Comparison of ENCODE assay signal across 28 cellular contexts in the genomic region with DNA sequence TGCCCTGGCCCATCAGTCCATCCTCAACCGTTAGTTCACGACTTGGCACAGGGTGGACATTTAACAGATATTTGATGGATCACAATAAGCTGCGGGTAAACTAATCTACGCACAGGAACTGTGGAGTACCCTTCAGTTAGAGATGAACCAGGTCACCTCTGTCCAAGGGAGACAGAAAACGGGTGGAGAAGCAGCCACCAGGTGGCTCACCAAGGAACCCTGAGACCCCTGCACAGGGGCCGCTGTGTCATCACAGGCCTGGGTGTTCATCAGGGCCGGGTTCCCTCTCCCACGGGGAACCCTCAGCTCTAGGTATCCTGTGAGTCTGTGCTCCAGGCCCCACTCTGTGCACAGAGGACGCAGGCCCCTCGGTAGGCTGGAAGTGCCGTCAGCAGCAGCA.
"Had no signal": no experiment of that assay in that cellular context is flagged by ENCODE, and none has a peak within 500 bp of the region (broad histone marks: within the 10 kb centered on the region; RNA-seq: fewer than 3 reads in every experiment).

No MANE protein-coding gene starts in this region.

- H3K27me3 Mint-ChIP-seq: activated CD4-positive, alpha-beta memory T cell treated with anti-CD3 and anti-CD28 coated beads, Interleukin-2, amount 10 ng/mL, durations not matched to agents 7 days and 5 days; activated CD4-positive, alpha-beta T cell treated with anti-CD3 and anti-CD28 coated beads, Interleukin-2, amount 10 ng/mL, durations not matched to agents 7 days and 5 days; activated naive CD4-positive, alpha-beta T cell treated with anti-CD3 and anti-CD28 coated beads, Interleukin-2, amount 10 ng/mL, durations not matched to agents 7 days and 5 days; activated naive CD8-positive, alpha-beta T cell treated with anti-CD3 and anti-CD28 coated beads, Interleukin-2, amount 10 ng/mL, durations not matched to agents 7 days and 5 days; activated T-cell treated with anti-CD3 and anti-CD28 coated beads, Interleukin-2, amount 50 U/mL, for 24 hours had no signal

- H3K36me3 Mint-ChIP-seq: activated naive CD4-positive, alpha-beta T cell treated with anti-CD3 and anti-CD28 coated beads, Interleukin-2, amount 10 ng/mL, durations not matched to agents 7 days and 5 days; activated naive CD8-positive, alpha-beta T cell treated with anti-CD3 and anti-CD28 coated beads, Interleukin-2, amount 10 ng/mL, durations not matched to agents 7 days and 5 days; stimulated activated effector memory CD8-positive, alpha-beta T cell treated with anti-CD3 and anti-CD28 coated beads, Interleukin-12 subunit alpha, Interleukin-12 subunit beta, amount 100 ng/mL, for 72 hours had no signal

- H3K9me3 Mint-ChIP-seq: activated naive CD8-positive, alpha-beta T cell treated with anti-CD3 and anti-CD28 coated beads, Interleukin-2, amount 10 ng/mL, durations not matched to agents 7 days and 5 days; activated T-cell treated with anti-CD3 and anti-CD28 coated beads, Interleukin-2, amount 50 U/mL, for 24 hours; nephron progenitor cell had no signal

- ATAC-seq: gastroesophageal sphincter; left cardiac atrium; pancreas; psoas muscle; stimulated activated effector memory CD8-positive, alpha-beta T cell treated with anti-CD3 and anti-CD28 coated beads, Interleukin-12 subunit alpha, Interleukin-12 subunit beta, amount 100 ng/mL, for 72 hours had no signal

- H3K36me3 ChIP-seq: brain microvascular endothelial cell, gastroesophageal sphincter, pancreas, sigmoid colon, stomach, thyroid gland, upper lobe of left lung, vagina had no signal

- DNase-seq: activated CD4-positive, alpha-beta memory T cell treated with anti-CD3 and anti-CD28 coated beads, Interleukin-2, amount 10 ng/mL, durations not matched to agents 7 days and 5 days; activated CD4-positive, alpha-beta T cell treated with anti-CD3 and anti-CD28 coated beads for 1 hour; activated CD4-positive, alpha-beta T cell treated with anti-CD3 and anti-CD28 coated beads, Interleukin-2, amount 10 ng/mL, durations not matched to agents 7 days and 5 days; activated CD8-positive, alpha-beta memory T cell treated with anti-CD3 and anti-CD28 coated beads, Interleukin-2, amount 50 U/mL, for 48 hours; activated gamma-delta T cell; activated naive CD4-positive, alpha-beta T cell treated with anti-CD3 and anti-CD28 coated beads, Interleukin-2, amount 10 ng/mL, durations not matched to agents 7 days and 5 days; activated naive CD8-positive, alpha-beta T cell treated with anti-CD3 and anti-CD28 coated beads, Interleukin-2, amount 10 ng/mL, durations not matched to agents 7 days and 5 days; activated T-cell treated with anti-CD3 and anti-CD28 coated beads, Interleukin-2, amount 50 U/mL, for 24 hours; brain microvascular endothelial cell; dorsolateral prefrontal cortex; effector memory CD4-positive, alpha-beta T cell; hippocampal formation; left cardiac atrium; mammary epithelial cell; nephron progenitor cell; pancreas; sigmoid colon; small intestine; stimulated activated CD4-positive, alpha-beta T cell treated with anti-CD3 and anti-CD28 coated beads, Interleukin-4, amount 100 ng/mL, for 24 hours; stomach; T-helper 9 cell; thyroid gland; upper lobe of left lung had no signal

- H3K4me3 Mint-ChIP-seq: activated CD4-positive, alpha-beta memory T cell treated with anti-CD3 and anti-CD28 coated beads, Interleukin-2, amount 10 ng/mL, durations not matched to agents 7 days and 5 days; activated CD4-positive, alpha-beta T cell treated with anti-CD3 and anti-CD28 coated beads, Interleukin-2, amount 10 ng/mL, durations not matched to agents 7 days and 5 days; activated naive CD4-positive, alpha-beta T cell treated with anti-CD3 and anti-CD28 coated beads, Interleukin-2, amount 10 ng/mL, durations not matched to agents 7 days and 5 days; activated naive CD8-positive, alpha-beta T cell treated with anti-CD3 and anti-CD28 coated beads, Interleukin-2, amount 10 ng/mL, durations not matched to agents 7 days and 5 days; activated T-cell treated with anti-CD3 and anti-CD28 coated beads, Interleukin-2, amount 50 U/mL, for 24 hours; nephron progenitor cell; stimulated activated effector memory CD8-positive, alpha-beta T cell treated with anti-CD3 and anti-CD28 coated beads, Interleukin-12 subunit alpha, Interleukin-12 subunit beta, amount 100 ng/mL, for 72 hours had no signal

- H3K4me1 Mint-ChIP-seq: activated CD4-positive, alpha-beta memory T cell treated with anti-CD3 and anti-CD28 coated beads, Interleukin-2, amount 10 ng/mL, durations not matched to agents 7 days and 5 days; activated CD4-positive, alpha-beta T cell treated with anti-CD3 and anti-CD28 coated beads, Interleukin-2, amount 10 ng/mL, durations not matched to agents 7 days and 5 days; activated naive CD4-positive, alpha-beta T cell treated with anti-CD3 and anti-CD28 coated beads, Interleukin-2, amount 10 ng/mL, durations not matched to agents 7 days and 5 days; activated naive CD8-positive, alpha-beta T cell treated with anti-CD3 and anti-CD28 coated beads, Interleukin-2, amount 10 ng/mL, durations not matched to agents 7 days and 5 days; stimulated activated effector memory CD8-positive, alpha-beta T cell treated with anti-CD3 and anti-CD28 coated beads, Interleukin-12 subunit alpha, Interleukin-12 subunit beta, amount 100 ng/mL, for 72 hours had no signal

- H3K4me1 ChIP-seq: gastroesophageal sphincter, pancreas, psoas muscle, sigmoid colon, upper lobe of left lung, vagina had no signal

- H3K9me3 ChIP-seq: gastroesophageal sphincter, pancreas, psoas muscle, sigmoid colon, stomach, thyroid gland, upper lobe of left lung, vagina had no signal

- H3K4me3 ChIP-seq: coronary artery, dorsolateral prefrontal cortex, gastroesophageal sphincter, pancreas, psoas muscle, sigmoid colon, stomach, thyroid gland, upper lobe of left lung, vagina had no signal

- H3K27ac Mint-ChIP-seq: activated CD4-positive, alpha-beta memory T cell treated with anti-CD3 and anti-CD28 coated beads, Interleukin-2, amount 10 ng/mL, durations not matched to agents 7 days and 5 days; activated CD4-positive, alpha-beta T cell treated with anti-CD3 and anti-CD28 coated beads, Interleukin-2, amount 10 ng/mL, durations not matched to agents 7 days and 5 days; activated naive CD4-positive, alpha-beta T cell treated with anti-CD3 and anti-CD28 coated beads, Interleukin-2, amount 10 ng/mL, durations not matched to agents 7 days and 5 days; activated naive CD8-positive, alpha-beta T cell treated with anti-CD3 and anti-CD28 coated beads, Interleukin-2, amount 10 ng/mL, durations not matched to agents 7 days and 5 days; activated T-cell treated with anti-CD3 and anti-CD28 coated beads, Interleukin-2, amount 50 U/mL, for 24 hours; nephron progenitor cell; stimulated activated effector memory CD8-positive, alpha-beta T cell treated with anti-CD3 and anti-CD28 coated beads, Interleukin-12 subunit alpha, Interleukin-12 subunit beta, amount 100 ng/mL, for 72 hours had no signal

- H3K27me3 ChIP-seq: brain microvascular endothelial cell, sigmoid colon, thyroid gland, upper lobe of left lung, vagina had no signal

- H3K27ac ChIP-seq: brain microvascular endothelial cell, coronary artery, dorsolateral prefrontal cortex, gastroesophageal sphincter, pancreas, psoas muscle, sigmoid colon, stomach, thyroid gland, upper lobe of left lung, vagina had no signal
